ENCODE assay signal across 8 cellular contexts in genomic region chr7:135557455-135558336, GRCh38. TPM values are rescaled to one million over a fixed set of nuclear protein-coding genes. Genes with fewer than 3 reads are reported as not detected.
A peak's percentile ranks its signal among the peaks of the same experiment; 100 is the strongest.
DNase-seq lines count a peak whose midpoint lies in the region; ATAC-seq, FAIRE-seq and TF ChIP-seq lines count a peak whose summit lies in the region.

TSS of gene NUP205 (plus strand) at chr7:135557917. CDS start at chr7:135557945, 28 bp downstream.

- no peaks in the 10 kb centered on the region for H3K9me3 ChIP-seq in kidney (ENCODE audit: control insufficient read depth in 1 of 2, low read length in 2 of 2)

- no peak for FAIRE-seq in kidney (lab: Jason Lieb, UNC)

- no peaks in the 10 kb centered on the region for H3K36me3 ChIP-seq in kidney (ENCODE audit: control insufficient read depth in 1 of 2, insufficient read depth in 2 of 2, low read length in 2 of 2)

- H3K4me3 ChIP-seq in AG10803 (ENCODE audit: low read length) (peak within 1 kb of the TSS; percentile 99), kidney (ENCODE audit: low read length in 2 of 2) (peak within 1 kb of the TSS; percentile 98)

- H3K4me3 Mint-ChIP-seq in central memory CD8-positive, alpha-beta T cell = no peak within 1 kb of the TSS

- ATAC-seq in HG03175 (IDR thresholded peaks at IDR 0.05; ENCODE audit: unreplicated experiment) = peak; percentile 75
- peak; percentile 90 for ATAC-seq in central memory CD8-positive, alpha-beta T cell (replicated peaks; ENCODE audit: extremely low read depth, poor library complexity, severe bottlenecking)

- no peaks in the 10 kb centered on the region for H3K27me3 Mint-ChIP-seq in central memory CD8-positive, alpha-beta T cell

- TF ChIP-seq POLR2A in GM18951 (IDR thresholded peaks at IDR 0.05; ENCODE audit: extremely low read depth, insufficient read depth, insufficient read length) = peak; percentile 81

- in situ Hi-C loops in GM18951 (cut with MboI; ENCODE audit: low sequenced_read_pairs, unreplicated experiment) = loop anchor here (10.0 kb wide), 1 partner anchor 273 kb away; no protein-coding TSS in a partner anchor

- peak within 1 kb of the TSS; percentile 94 for H3K27ac ChIP-seq in kidney (ENCODE audit: low read depth in 2 of 2, low read length in 2 of 2)

- no peak within 1 kb of the TSS for H3K27ac Mint-ChIP-seq in central memory CD8-positive, alpha-beta T cell (ENCODE audit: low read depth)

- DNase-seq in AG10803 (ENCODE audit: low read depth) (peak; percentile 78), NCI-H2227 treated with DMSO at 0.1 percent for 48 hours (lab: John Stamatoyannopoulos, UW) (peak; percentile 89), kidney (peak; percentile 82)
- DNase-seq in activated CD4-positive, CD25-positive, alpha-beta regulatory T cell (lab: John Stamatoyannopoulos, UW) = peak; percentile 18 to 66 (median 54)
- DNase-seq in central memory CD8-positive, alpha-beta T cell (ENCODE audit: low spot score in 2 of 2) = peak; percentile 85 to 87
- peak; percentile 63 to 65 for DNase-seq in stimulated activated CD4-positive, alpha-beta T cell treated with anti-CD3 and anti-CD28 coated beads, Interleukin-15, amount 100 ng/mL, for 1 hour (ENCODE audit: low read depth in 1 of 2, low spot score in 1 of 2)

- no peaks in the 10 kb centered on the region for H3K9me3 Mint-ChIP-seq in central memory CD8-positive, alpha-beta T cell

- intact Hi-C loops in kidney (cut with DNase I) = no loop called here

- H3K9ac ChIP-seq in kidney (ENCODE audit: low read length in 2 of 2) = peak within 1 kb of the TSS; percentile 92 to 98

- TF ChIP-seq CTCF in AG10803 (conservative IDR thresholded peaks at IDR 0.05; ENCODE audit: low read length) (no peak), kidney (IDR thresholded peaks at IDR 0.05; ENCODE audit: borderline replicate concordance, extremely low read depth, insufficient read depth) (peak; percentile 11)

- peaks cover 4% of the 10 kb centered on the region for H3K36me3 Mint-ChIP-seq in central memory CD8-positive, alpha-beta T cell (ENCODE audit: insufficient read depth)

- H3K4me1 Mint-ChIP-seq in central memory CD8-positive, alpha-beta T cell = peaks cover 16% of the 10 kb centered on the region

- peaks cover 0 to 3% of the 10 kb centered on the region in 2 donors for H3K4me1 ChIP-seq in kidney (ENCODE audit: control insufficient read depth in 1 of 2, insufficient read depth in 1 of 2, low read depth in 1 of 2, low read length in 2 of 2)

RNA-seq across cellular contexts. Expression of gene NUP205, which starts in this region (rescaled TPM):
- total RNA-seq in kidney = 40.7 TPM
- 20.5 TPM for polyA plus RNA-seq in kidney (ENCODE audit: insufficient read depth, low read depth, low replicate concordance)

Comparison
In these comparisons a context has a peak if more than half of its experiments do, and no peak if none do; other contexts are left out.
1. Peak in every context shown above with its lines: DNase-seq, ATAC-seq, H3K4me3 ChIP-seq and H3K27ac ChIP-seq.